ENCODE assay signal across 1 cellular context in genomic region chr3:191253089-191253799, GRCh38.
TF ChIP-seq lines count a peak whose summit lies in the region.

No MANE protein-coding gene starts in this region.

TF ChIP-seq in GM23338, 12 proteins besides CTCF, POLR2A, EP300 and RAD21:
- TF ChIP-seq ZNF462 (CRISPR knock-in tag; IDR thresholded peaks at IDR 0.05) = peak; percentile 9; the same call in 1 of the 2 replicates
- TF ChIP-seq ETS1 (IDR thresholded peaks at IDR 0.05) = no peak
- TF ChIP-seq NANOG (IDR thresholded peaks at IDR 0.05; ENCODE audit: borderline replicate concordance) = peak; percentile 59; the same call in 1 of the 2 replicates
